26 cellular contexts compared by ENCODE assay signal in genomic region chr19:16036941-16037340, GRCh38.
"Had no signal": no experiment of that assay in that cellular context is flagged by ENCODE, and none has a peak within 500 bp of the region (broad histone marks: within the 10 kb centered on the region; RNA-seq: fewer than 3 reads in every experiment).

No MANE protein-coding gene starts in this region.

- H3K4me1 ChIP-seq: psoas muscle, uterus had no signal

- H3K4me3 ChIP-seq: ovary, psoas muscle, skin epidermis, smooth muscle cell, spleen, suprapubic skin, testis, tibial artery, transverse colon, upper lobe of right lung, uterus had no signal

- H3K4me2 ChIP-seq: smooth muscle cell had no signal

- H3K27me3 ChIP-seq: neutrophil, ovary, spleen, suprapubic skin, testis, tibial artery, transverse colon, upper lobe of right lung, uterus had no signal

- DNase-seq: naive thymus-derived CD4-positive, alpha-beta T cell; natural killer cell; nucleus accumbens; ovary; psoas muscle; right cardiac atrium; stimulated activated CD4-positive, alpha-beta T cell treated with anti-CD3 and anti-CD28 coated beads, Interleukin-12 subunit alpha, Interleukin-12 subunit beta, amount 100 ng/mL, for 4 hours; stimulated activated CD4-positive, alpha-beta T cell treated with anti-CD3 and anti-CD28 coated beads, Interleukin-1b, Interleukin-23, amount 100 ng/mL, for 48 hours; stimulated activated CD4-positive, alpha-beta T cell treated with anti-CD3 and anti-CD28 coated beads, Interleukin-4, amount 100 ng/mL, for 1 hour; stimulated activated CD4-positive, alpha-beta T cell treated with anti-CD3 and anti-CD28 coated beads, Interleukin-4, amount 100 ng/mL, for 4 hours; stimulated activated CD8-positive, alpha-beta memory T cell treated with anti-CD3 and anti-CD28 coated beads, Interleukin-4, amount 100 ng/mL, for 48 hours; stimulated activated naive CD4-positive, alpha-beta T cell; stimulated activated naive CD8-positive, alpha-beta T cell treated with anti-CD3 and anti-CD28 coated beads, Interleukin-15, amount 100 ng/mL, for 72 hours; stimulated activated naive CD8-positive, alpha-beta T cell treated with anti-CD3 and anti-CD28 coated beads, Interleukin-15, Interleukin-2, amounts not matched to agents 100 U/mL and 50 U/mL, for 24 hours; testis; tibial artery; transverse colon; upper lobe of right lung; uterus had no signal

- H3K9me3 ChIP-seq: neutrophil, ovary, psoas muscle, spleen, suprapubic skin, testis, tibial artery, transverse colon, upper lobe of right lung, uterus had no signal

- ATAC-seq: naive thymus-derived CD4-positive, alpha-beta T cell; natural killer cell; psoas muscle; right cardiac atrium; sciatic nerve; stimulated activated naive CD8-positive, alpha-beta T cell treated with anti-CD3 and anti-CD28 coated beads, Interleukin-15, amount 100 ng/mL, for 72 hours; stimulated activated naive CD8-positive, alpha-beta T cell treated with anti-CD3 and anti-CD28 coated beads, Interleukin-15, Interleukin-2, amounts not matched to agents 100 U/mL and 50 U/mL, for 24 hours; upper lobe of right lung had no signal

- H3K27ac ChIP-seq: neutrophil, ovary, parathyroid adenoma, psoas muscle, skin epidermis, spleen, suprapubic skin, testis, tibial artery, transverse colon, upper lobe of right lung, uterus had no signal

- H3K79me2 ChIP-seq: parathyroid adenoma had no signal

- H2AFZ ChIP-seq: parathyroid adenoma had no signal

- H3K36me3 ChIP-seq: neutrophil, ovary, spleen, suprapubic skin, tibial artery, transverse colon, upper lobe of right lung, uterus had no signal
